ENCODE assay signal across 8 cellular contexts in the genomic region with DNA sequence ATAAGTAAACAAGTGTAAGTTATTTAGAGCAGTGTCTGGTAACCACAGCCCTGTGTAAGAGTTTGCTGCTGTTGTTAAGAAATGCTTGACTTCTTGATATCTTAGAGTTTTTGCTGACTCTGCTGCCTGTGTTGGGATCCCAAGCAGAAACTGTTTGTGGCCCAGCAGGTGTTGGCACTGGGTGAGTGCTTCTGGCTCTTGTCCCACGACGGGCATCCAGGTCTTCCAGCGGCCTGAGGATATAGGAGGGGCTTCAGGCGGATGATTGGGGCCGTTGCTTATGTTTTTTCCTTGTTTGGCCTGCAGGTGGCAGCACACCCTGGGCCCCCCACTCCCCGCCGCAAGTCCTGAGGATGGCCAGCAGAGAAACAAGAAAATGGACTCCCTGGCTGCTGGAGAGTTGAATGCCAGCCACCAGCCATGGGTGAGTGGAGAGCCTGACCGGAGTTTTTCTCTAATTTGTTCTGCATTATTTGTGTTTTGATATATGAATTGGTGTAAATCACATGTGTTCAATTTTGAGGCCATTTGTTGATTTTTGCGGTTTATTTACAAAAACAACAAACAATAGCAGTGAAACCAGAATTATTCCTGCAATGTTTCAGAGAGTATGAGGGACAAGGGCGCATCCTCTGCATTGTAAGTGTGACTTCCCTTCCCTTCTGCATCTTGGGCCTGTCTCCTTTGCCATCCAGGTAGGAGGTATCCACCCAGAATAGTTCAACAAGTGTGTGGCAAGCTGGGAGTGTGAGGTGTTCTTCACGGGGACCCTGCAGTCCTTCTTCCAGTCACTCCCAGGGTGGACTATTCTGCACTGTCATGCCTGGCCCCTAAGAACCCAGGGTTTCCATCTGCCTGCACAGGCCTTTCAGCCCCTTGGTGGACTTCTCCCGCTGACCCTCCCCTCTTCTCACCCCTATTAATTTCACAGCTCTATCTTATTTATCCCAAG. TPM values are rescaled to one million over a fixed set of nuclear protein-coding genes. Genes with fewer than 3 reads are reported as not detected.
DNase-seq lines count a peak whose midpoint lies in the region; ATAC-seq and TF ChIP-seq lines count a peak whose summit lies in the region.

No MANE protein-coding gene starts in this region.

- TF ChIP-seq CTCF in GM10248 (IDR thresholded peaks at IDR 0.05; ENCODE audit: control extremely low read depth, extremely low read depth, low read depth, missing control alignments) (peak; percentile 86), fibroblast of pulmonary artery (IDR thresholded peaks at IDR 0.05; ENCODE audit: low read length, missing control alignments) (peak; percentile 71), nephron progenitor cell (IDR thresholded peaks at IDR 0.05) (peak; percentile 80), type B pancreatic cell (conservative IDR thresholded peaks at IDR 0.05) (peak; percentile 96)

- H3K4me1 Mint-ChIP-seq in nephron progenitor cell = peaks cover 20% of the 10 kb centered on the region
- H3K4me1 Mint-ChIP-seq in type B pancreatic cell (ENCODE audit: unreplicated experiment) = peaks cover 49% of the 10 kb centered on the region

- DNase-seq in GM10248 (ENCODE audit: extremely low spot score) = peak; percentile 73
- peak; percentile 87 for DNase-seq in KBM-7
- peak; percentile 62 for DNase-seq in RKO (ENCODE audit: low spot score)
- DNase-seq in activated T-helper 9 cell treated with anti-CD3 and anti-CD28 coated beads, Interleukin-2, amount 50 U/mL, for 16 hours (ENCODE audit: low read depth) = peak; percentile 51
- peak; percentile 82 for DNase-seq in fibroblast of pulmonary artery (ENCODE audit: low read depth)
- peak; percentile 78 for DNase-seq in nephron progenitor cell
- peak; percentile 80 for DNase-seq in type B pancreatic cell (ENCODE audit: extremely low spot score, unreplicated experiment)

- no peak overlapping the region for H3K4me3 Mint-ChIP-seq in nephron progenitor cell
- H3K4me3 Mint-ChIP-seq in type B pancreatic cell = peak overlapping the region; percentile 46

- in situ Hi-C loops in KBM-7 (cut with MboI; ENCODE audit: low pct_unique_long_range_greater_than_20kb, low sequenced_read_pairs) = no loop called here

- CTCF ChIA-PET in GM10248 (lab: Yijun Ruan, JAX) = interaction anchor here (0.7 to 7.7 kb wide), 26 partner anchors 9 to 399 kb away, joined by 3 to 82 read pairs (median 5); a partner anchor contains a TSS

- no peak overlapping the region for H3K4me3 ChIP-seq in fibroblast of pulmonary artery (replicated peaks; ENCODE audit: low read depth, low read length)

- peaks cover 9% of the 10 kb centered on the region for H3K27me3 Mint-ChIP-seq in nephron progenitor cell (ENCODE audit: low read depth, poor library complexity)
- no peaks in the 10 kb centered on the region for H3K27me3 Mint-ChIP-seq in type B pancreatic cell

- POLR2A ChIA-PET in GM10248 (lab: Yijun Ruan, JAX) = interaction anchor here (1.0 to 1.8 kb wide), 8 partner anchors 47 to 71 kb away, joined by 3 to 7 read pairs (median 4); a partner anchor contains a TSS

- H3K27ac Mint-ChIP-seq in nephron progenitor cell = no peak overlapping the region
- H3K27ac Mint-ChIP-seq in type B pancreatic cell = peak overlapping the region; percentile 89

- no peaks in the 10 kb centered on the region for H3K9me3 Mint-ChIP-seq in nephron progenitor cell
- no peaks in the 10 kb centered on the region for H3K9me3 Mint-ChIP-seq in type B pancreatic cell

- H3K36me3 Mint-ChIP-seq in nephron progenitor cell (ENCODE audit: low read depth) = no peaks in the 10 kb centered on the region
- peaks cover 10% of the 10 kb centered on the region for H3K36me3 Mint-ChIP-seq in type B pancreatic cell

- ATAC-seq in GM19035 (IDR thresholded peaks at IDR 0.05; ENCODE audit: unreplicated experiment) = no peak

RNA-seq across cellular contexts. Expression of a gene that starts 50.3 kb away (rescaled TPM):
- 21.6 and 39.3 TPM in 2 replicates for total RNA-seq in type B pancreatic cell (ENCODE audit: low replicate concordance)
